17 cellular contexts compared by ENCODE assay signal in genomic region chr10:47421057-47421952, GRCh38. TPM values are rescaled to one million over a fixed set of nuclear protein-coding genes. Genes with fewer than 3 reads are reported as not detected.
DNase-seq lines count a peak whose midpoint lies in the region; ATAC-seq and TF ChIP-seq lines count a peak whose summit lies in the region.
"Had no signal": no experiment of that assay in that cellular context is flagged by ENCODE, and none has a peak within 500 bp of the region (broad histone marks: within the 10 kb centered on the region; RNA-seq: fewer than 3 reads in every experiment).

No MANE protein-coding gene starts in this region.

- in situ Hi-C loops in IMR-90 (cut with MboI; ENCODE audit: low sequenced_read_pairs) (loop anchor here (25.0 kb wide), 1 partner anchor 884 kb away; no protein-coding TSS in a partner anchor), brain microvascular endothelial cell (cut with HindIII; ENCODE audit: low pct_ligation_motif_present, low sequenced_read_pairs) (no loop called here)

- H4K20me1 ChIP-seq in IMR-90 (ENCODE audit: insufficient read depth, low read length) = no peaks in the 10 kb centered on the region
- H4K20me1 ChIP-seq: BLaER1 had no signal

- TF ChIP-seq EP300 in tibial nerve (IDR thresholded peaks at IDR 0.05) = no peak

- H3K27ac ChIP-seq in IMR-90 (ENCODE audit: insufficient read depth, low read length) (no peak overlapping the region), brain microvascular endothelial cell (peak overlapping the region; percentile 14), tibial nerve (no peak overlapping the region)
- H3K27ac ChIP-seq: BLaER1, prostate gland, VCaP had no signal

- POLR2A ChIA-PET in BJ (lab: Charles Lee) (no interaction called here), IMR-90 (lab: Charles Lee; ENCODE audit: unreplicated experiment) (no interaction called here)

- H2BK15ac ChIP-seq in IMR-90 (ENCODE audit: low read depth, low read length) = no peak overlapping the region

- H3K9me1 ChIP-seq in IMR-90 (ENCODE audit: insufficient read depth, low read length) = no peaks in the 10 kb centered on the region

- H3K9me3 ChIP-seq in IMR-90 (ENCODE audit: control insufficient read depth, insufficient read depth, low read length) (no peaks in the 10 kb centered on the region), tibial nerve (no peaks in the 10 kb centered on the region)
- H3K9me3 ChIP-seq: BLaER1, prostate gland had no signal

- H2AFZ ChIP-seq in IMR-90 (replicated peaks; ENCODE audit: low read length, poor library complexity) = peak overlapping the region; percentile 26

- no peak overlapping the region for H4K8ac ChIP-seq in IMR-90 (ENCODE audit: low read depth in 2 of 2, low read length in 2 of 2)

- CTCF ChIA-PET in BJ (lab: Yijun Ruan, JAX) = no interaction called here
- CTCF ChIA-PET in IMR-90 (lab: Yijun Ruan, JAX) = no interaction called here

- H2AK9ac ChIP-seq in IMR-90 (replicated peaks; ENCODE audit: low read depth, low read length, poor library complexity) = peak overlapping the region; percentile 46

- no peak overlapping the region for H3K14ac ChIP-seq in IMR-90 (replicated peaks; ENCODE audit: low read depth, low read length)

- no peak overlapping the region for H3K4me2 ChIP-seq in IMR-90 (ENCODE audit: low read depth, low read length)
- H3K4me2 ChIP-seq: BLaER1 had no signal

- H4K5ac ChIP-seq in IMR-90 (ENCODE audit: low read depth, low read length) = no peak overlapping the region

- intact Hi-C loops in IMR-90 (cut with micrococcal nuclease) = no loop called here

- H2BK5ac ChIP-seq in IMR-90 (ENCODE audit: low read depth, low read length, poor library complexity, severe bottlenecking) = no peak overlapping the region

- no TSS peak for BruUV-seq in IMR-90 (replicated peaks; lab: Mats Ljungman, UMichigan)

- no peak overlapping the region for H3K9ac ChIP-seq in IMR-90 (ENCODE audit: low read depth, low read length)
- H3K9ac ChIP-seq: BLaER1 had no signal

- TF ChIP-seq POLR2A in IMR-90 (IDR thresholded peaks at IDR 0.05; ENCODE audit: low read depth, low read length) (no peak), tibial nerve (IDR thresholded peaks at IDR 0.05) (no peak)

- no peak overlapping the region for H4K91ac ChIP-seq in IMR-90 (ENCODE audit: insufficient read depth, low read depth, low read length)

- dilution Hi-C loops in IMR-90 (cut with HindIII; ENCODE audit: low sequenced_read_pairs, unreplicated experiment) = no loop called here

- DNase-seq in BJ (ENCODE audit: low read depth) (peak; percentile 37), IMR-90 (peak; percentile 91), brain microvascular endothelial cell (peak; percentile 96), mesenteric fat pad (ENCODE audit: low spot score) (peak; percentile 51), tibial nerve (ENCODE audit: low spot score in 2 of 2) (no peak), NCI-H2171 (lab: John Stamatoyannopoulos, UW) (no peak)
- DNase-seq: endodermal cell; GDM1; MV-4-11; NCI-H2227 treated with DMSO at 0.1 percent for 48 hours; stimulated activated CD4-positive, alpha-beta T cell treated with anti-CD3 and anti-CD28 coated beads, Interleukin-2, amount 100 ng/mL, for 24 hours; stimulated activated naive B cell treated with anti-CD40 and anti-IgM and Interleukin-4, amounts not matched to agents 10 μg/mL and 1 μg/mL and 100 μg/mL, for 72 hours had no signal

- ATAC-seq in IMR-90 (ENCODE audit: low read depth) (peak; percentile 95), HG03025 (IDR thresholded peaks at IDR 0.05; ENCODE audit: low FRiP score, unreplicated experiment) (no peak), GM21717 (IDR thresholded peaks at IDR 0.05; ENCODE audit: unreplicated experiment) (no peak)
- ATAC-seq: stimulated activated naive B cell treated with anti-CD40 and anti-IgM and Interleukin-4, amounts not matched to agents 10 μg/mL and 1 μg/mL and 100 μg/mL, for 72 hours had no signal

- H3K23ac ChIP-seq in IMR-90 (ENCODE audit: low read depth, low read length) = no peak overlapping the region

- H3K4me3 ChIP-seq in BJ (ENCODE audit: low read depth, low read length) = no peak overlapping the region
- no peak overlapping the region for H3K4me3 ChIP-seq in IMR-90 (ENCODE audit: insufficient read depth, low read depth, low read length)
- no peak overlapping the region for H3K4me3 ChIP-seq in brain microvascular endothelial cell (ENCODE audit: low read depth, low read length)
- H3K4me3 ChIP-seq in tibial nerve = no peak overlapping the region
- H3K4me3 ChIP-seq: BLaER1, prostate gland had no signal

- no peak overlapping the region for H2BK120ac ChIP-seq in IMR-90 (ENCODE audit: low read depth, low read length)

- H3K79me1 ChIP-seq in IMR-90 (ENCODE audit: low read depth in 1 of 2, low read length in 2 of 2) = no peaks in the 10 kb centered on the region

- H3K18ac ChIP-seq in IMR-90 (ENCODE audit: low read depth, low read length) = no peak overlapping the region

- no peak overlapping the region for H2BK20ac ChIP-seq in IMR-90 (ENCODE audit: low read depth, low read length)

- TF ChIP-seq CTCF in BJ (IDR thresholded peaks at IDR 0.05; ENCODE audit: insufficient read depth, low read depth, low read length) (no peak), IMR-90 (conservative IDR thresholded peaks at IDR 0.05; ENCODE audit: low read depth, low read length) (no peak), brain microvascular endothelial cell (IDR thresholded peaks at IDR 0.05; ENCODE audit: low read depth, low read length, missing control alignments) (no peak), tibial nerve (IDR thresholded peaks at IDR 0.05) (no peak)

- H3K4ac ChIP-seq in IMR-90 (ENCODE audit: low read depth, low read length) = no peak overlapping the region

- H3K36me3 ChIP-seq in BJ (ENCODE audit: control insufficient read depth, insufficient read depth, low read length) (no peaks in the 10 kb centered on the region), IMR-90 (ENCODE audit: control insufficient read depth, insufficient read depth, low read length) (no peaks in the 10 kb centered on the region), brain microvascular endothelial cell (replicated peaks) (no peaks in the 10 kb centered on the region), tibial nerve (no peaks in the 10 kb centered on the region)
- H3K36me3 ChIP-seq: BLaER1, prostate gland had no signal

- no peak overlapping the region for H2AK5ac ChIP-seq in IMR-90 (ENCODE audit: low read depth, low read length)

- H3K56ac ChIP-seq in IMR-90 (ENCODE audit: extremely low read depth, insufficient read depth, low read length) = no peak overlapping the region

- 33% methylated on average over 1 of the region's 7 CpGs; no CpG with 5 or more reads in 1 of the 2 experiments for WGBS in IMR-90 (ENCODE audit: extremely low coverage in 2 of 2, insufficient read length in 1 of 2), 2 experiments
- WGBS in tibial nerve, 2 donors = 83% methylated on average over 7 of the region's 7 CpGs

- no peak for TF ChIP-seq RAD21 in IMR-90 (IDR thresholded peaks at IDR 0.05; ENCODE audit: low read length)

- H3K27me3 ChIP-seq in BJ (ENCODE audit: control insufficient read depth, insufficient read depth, low read length) = 0 out of 2 replicates have a peak, but pooled peaks cover 2% of the 10 kb centered on the region
- H3K27me3 ChIP-seq in IMR-90 (ENCODE audit: control insufficient read depth, insufficient read depth, low read length) = peaks cover 30% of the 10 kb centered on the region
- H3K27me3 ChIP-seq in brain microvascular endothelial cell (replicated peaks) = no peaks in the 10 kb centered on the region
- no peaks in the 10 kb centered on the region for H3K27me3 ChIP-seq in tibial nerve
- H3K27me3 ChIP-seq: BLaER1 had no signal

- H3K4me1 ChIP-seq in IMR-90 (ENCODE audit: control insufficient read depth, insufficient read depth, low read length) (peaks cover 8% of the 10 kb centered on the region), tibial nerve (no peaks in the 10 kb centered on the region)
- H3K4me1 ChIP-seq: BLaER1, prostate gland had no signal

TF ChIP-seq in IMR-90, 13 proteins besides CTCF, POLR2A, EP300 and RAD21:
- peak; percentile 84 for TF ChIP-seq FOS (IDR thresholded peaks at IDR 0.05; ENCODE audit: low read depth, low read length)
- TF ChIP-seq SMC3 (IDR thresholded peaks at IDR 0.05; ENCODE audit: low read depth, low read length) = no peak
- no peak for TF ChIP-seq NFE2L2 (IDR thresholded peaks at IDR 0.05; ENCODE audit: low read depth, low read length)
- peak; percentile 70; the same call in 1 of the 2 replicates for TF ChIP-seq RFX5 (IDR thresholded peaks at IDR 0.05; ENCODE audit: low read depth, low read length)
- no peak for TF ChIP-seq CHD1 (IDR thresholded peaks at IDR 0.05; ENCODE audit: low read depth, low read length)
- TF ChIP-seq, protein P1, sequence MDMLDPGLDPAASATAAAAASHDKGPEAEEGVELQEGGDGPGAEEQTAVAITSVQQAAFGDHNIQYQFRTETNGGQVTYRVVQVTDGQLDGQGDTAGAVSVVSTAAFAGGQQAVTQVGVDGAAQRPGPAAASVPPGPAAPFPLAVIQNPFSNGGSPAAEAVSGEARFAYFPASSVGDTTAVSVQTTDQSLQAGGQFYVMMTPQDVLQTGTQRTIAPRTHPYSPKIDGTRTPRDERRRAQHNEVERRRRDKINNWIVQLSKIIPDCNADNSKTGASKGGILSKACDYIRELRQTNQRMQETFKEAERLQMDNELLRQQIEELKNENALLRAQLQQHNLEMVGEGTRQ (IDR thresholded peaks at IDR 0.05; ENCODE audit: low read depth, low read length) = no peak
TF ChIP-seq in IMR-90: peak in this region for 2.

RNA-seq across cellular contexts. Expression of gene ZNF488, which starts 37.2 kb away (rescaled TPM):
- polyA plus RNA-seq in BJ (2011; rRNA removed) (0.15 and 0.17 TPM in 2 replicates), IMR-90 (2012; rRNA removed) (0.14 TPM in 2 replicates)
- polyA minus RNA-seq in BJ (2011; rRNA and poly(A)+ RNA removed) = 0.09 and 0.15 TPM in 2 replicates
- total RNA-seq in IMR-90 (2012; rRNA removed) (under 0.01 TPM in 2 replicates), mesenteric fat pad (0.10 TPM), tibial nerve (1 to 10 TPM in 2 of 4 donors, under 1 TPM in 1, not detected in 1; 0.59 to 1.1 (median 1.0) TPM)
- polyA plus RNA-seq in IMR-90 (2012; cell fraction: cytosol; rRNA removed) = 0.11 and 0.22 TPM in 2 replicates
- polyA plus RNA-seq in IMR-90 (2012; cell fraction: nucleus; rRNA removed; ENCODE audit: low replicate concordance) = 0.07 and 0.10 TPM in 2 replicates

Comparison
In these comparisons a context has a peak if more than half of its experiments do, and no peak if none do; other contexts are left out.
1. DNase-seq: peak in BJ (single experiment), IMR-90 (single experiment), brain microvascular endothelial cell (single experiment) and mesenteric fat pad (single experiment); none in tibial nerve (0 of 2) and NCI-H2171 (single experiment).